ENCODE assay signal across 38 cellular contexts in the genomic region with DNA sequence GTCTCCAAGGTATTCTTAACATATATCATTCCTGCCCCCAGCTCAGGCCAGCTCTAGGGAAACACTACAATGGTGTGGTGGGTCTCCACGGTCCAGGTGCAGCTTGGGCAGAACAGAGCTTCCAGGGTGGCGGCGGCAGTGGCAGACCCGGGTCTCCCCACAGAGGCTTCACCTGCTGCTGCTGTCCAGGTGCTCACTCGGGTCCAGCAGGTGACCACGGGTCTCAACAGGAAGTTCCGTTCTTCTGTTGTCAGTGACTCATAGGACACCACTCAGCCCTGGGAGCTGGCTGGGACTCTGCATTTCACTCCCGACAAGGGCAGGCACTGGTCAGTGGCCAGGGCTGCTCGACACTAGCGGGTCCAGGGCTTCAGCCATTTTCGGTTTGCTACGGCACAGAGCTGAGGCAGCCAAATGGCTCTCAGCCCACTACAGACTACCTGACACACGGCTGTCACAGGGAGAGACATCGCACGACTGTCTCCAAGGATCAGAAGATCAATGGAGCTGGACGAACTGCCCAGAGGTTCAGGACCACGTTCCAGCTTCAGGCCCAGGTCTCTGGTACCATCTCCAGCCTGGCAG. TPM values are rescaled to one million over a fixed set of nuclear protein-coding genes. Genes with fewer than 3 reads are reported as not detected.
"Had no signal": no experiment of that assay in that cellular context is flagged by ENCODE, and none has a peak within 500 bp of the region (broad histone marks: within the 10 kb centered on the region; RNA-seq: fewer than 3 reads in every experiment).

No MANE protein-coding gene starts in this region.

- H3K27ac Mint-ChIP-seq: activated B cell treated with CpG ODN at 0.5 μM for 24 hours; activated CD4-positive, alpha-beta memory T cell treated with anti-CD3 and anti-CD28 coated beads for 36 hours; activated CD4-positive, alpha-beta T cell treated with anti-CD3 and anti-CD28 coated beads, Interleukin-2, amount 10 ng/mL, durations not matched to agents 24 days and 14 days; activated CD8-positive, alpha-beta T cell treated with anti-CD3 and anti-CD28 coated beads for 36 hours; activated naive CD4-positive, alpha-beta T cell treated with anti-CD3 and anti-CD28 coated beads for 36 hours; activated naive CD8-positive, alpha-beta T cell treated with anti-CD3 and anti-CD28 coated beads for 36 hours; activated T-cell treated with anti-CD3 and anti-CD28 coated beads, Interleukin-2, amount 50 U/mL, for 72 hours; activated T-helper 1 cell treated with anti-CD3 and anti-CD28 coated beads, Interleukin-12 subunit alpha, Interleukin-12 subunit beta, Interleukin-2, Interleukin-4 antibody, amounts not matched to agents 30 ng/mL and 10 ng/mL and 1 ng/mL, durations not matched to agents 14 hours and 24 hours and 36 hours; activated T-helper 17 cell treated with anti-CD3 and anti-CD28 coated beads, Interleukin-2, amount 50 U/mL, for 72 hours; T-helper 1 cell treated with Interleukin-12 subunit alpha and Interleukin-12 subunit beta and Interleukin-4 antibody, amounts not matched to agents 30 μg/mL and 1 μg/mL, for 36 hours; T-helper 2 cell treated with Interferon-gamma antibody and Interleukin-4, amounts not matched to agents 5 μg/mL and 100 μg/mL, for 36 hours had no signal

- H3K9me3 ChIP-seq: adrenal gland, body of pancreas, breast epithelium had no signal

- H3K4me1 ChIP-seq: adrenal gland, body of pancreas, breast epithelium had no signal

- DNase-seq: activated B cell treated with CpG ODN at 0.5 μM for 24 hours; activated CD4-positive, alpha-beta memory T cell treated with anti-CD3 and anti-CD28 coated beads for 36 hours; activated CD4-positive, alpha-beta T cell treated with anti-CD3 and anti-CD28 coated beads for 4 hours; activated CD4-positive, alpha-beta T cell treated with anti-CD3 and anti-CD28 coated beads, Interleukin-2, amount 10 ng/mL, durations not matched to agents 24 days and 14 days; activated CD4-positive, alpha-beta T cell treated with anti-CD3 and anti-CD28 coated beads, Interleukin-2, amount 50 U/mL, for 1 hour; activated CD4-positive, alpha-beta T cell treated with anti-CD3 and anti-CD28 coated beads, Interleukin-2, amount 50 U/mL, for 4 hours; activated CD4-positive, CD25-positive, alpha-beta regulatory T cell treated with anti-CD3 and anti-CD28 coated beads, Interleukin-2, amount 50 U/mL, for 72 hours; activated CD8-positive, alpha-beta memory T cell treated with anti-CD3 and anti-CD28 coated beads, Interleukin-2, amount 50 U/mL, for 4 hours; activated CD8-positive, alpha-beta T cell treated with anti-CD3 and anti-CD28 coated beads for 36 hours; activated effector memory CD4-positive, alpha-beta T cell treated with anti-CD3 and anti-CD28 coated beads, Interleukin-2, amount 50 U/mL, for 16 hours; activated gamma-delta T cell treated with Interleukin-2 at 50 U/mL for 16 hours; activated naive CD4-positive, alpha-beta T cell; activated naive CD4-positive, alpha-beta T cell treated with anti-CD3 and anti-CD28 coated beads for 36 hours; activated naive CD4-positive, alpha-beta T cell treated with anti-CD3 and anti-CD28 coated beads, Interleukin-2, amount 50 U/mL, for 16 hours; activated naive CD8-positive, alpha-beta T cell treated with anti-CD3 and anti-CD28 coated beads for 36 hours; activated T-cell treated with anti-CD3 and anti-CD28 coated beads for 4 hours; activated T-cell treated with anti-CD3 and anti-CD28 coated beads, Interleukin-2, amount 50 U/mL, for 1 hour; activated T-cell treated with anti-CD3 and anti-CD28 coated beads, Interleukin-2, amount 50 U/mL, for 4 hours; activated T-cell treated with anti-CD3 and anti-CD28 coated beads, Interleukin-2, amount 50 U/mL, for 72 hours; adrenal gland; amniotic stem cell; body of pancreas; brain microvascular endothelial cell; central memory CD4-positive, alpha-beta T cell; SW 1271; T-helper 1 cell; T-helper 2 cell; T-helper 9 cell had no signal

- H3K27me3 Mint-ChIP-seq: activated B cell treated with CpG ODN at 0.5 μM for 24 hours; activated CD4-positive, alpha-beta memory T cell treated with anti-CD3 and anti-CD28 coated beads for 36 hours; activated CD4-positive, alpha-beta T cell treated with anti-CD3 and anti-CD28 coated beads, Interleukin-2, amount 10 ng/mL, durations not matched to agents 24 days and 14 days; activated CD8-positive, alpha-beta T cell treated with anti-CD3 and anti-CD28 coated beads for 36 hours; activated naive CD8-positive, alpha-beta T cell treated with anti-CD3 and anti-CD28 coated beads for 36 hours; activated T-helper 17 cell treated with anti-CD3 and anti-CD28 coated beads, Interleukin-2, amount 50 U/mL, for 72 hours had no signal

- H3K4me3 Mint-ChIP-seq: activated B cell treated with CpG ODN at 0.5 μM for 24 hours; activated CD4-positive, alpha-beta memory T cell treated with anti-CD3 and anti-CD28 coated beads for 36 hours; activated CD4-positive, alpha-beta T cell treated with anti-CD3 and anti-CD28 coated beads, Interleukin-2, amount 10 ng/mL, durations not matched to agents 24 days and 14 days; activated CD8-positive, alpha-beta T cell treated with anti-CD3 and anti-CD28 coated beads for 36 hours; activated naive CD4-positive, alpha-beta T cell treated with anti-CD3 and anti-CD28 coated beads for 36 hours; activated naive CD8-positive, alpha-beta T cell treated with anti-CD3 and anti-CD28 coated beads for 36 hours; activated T-cell treated with anti-CD3 and anti-CD28 coated beads, Interleukin-2, amount 50 U/mL, for 4 hours; activated T-cell treated with anti-CD3 and anti-CD28 coated beads, Interleukin-2, amount 50 U/mL, for 72 hours; activated T-helper 1 cell treated with anti-CD3 and anti-CD28 coated beads, Interleukin-12 subunit alpha, Interleukin-12 subunit beta, Interleukin-2, Interleukin-4 antibody, amounts not matched to agents 30 ng/mL and 10 ng/mL and 1 ng/mL, durations not matched to agents 14 hours and 24 hours and 36 hours; activated T-helper 17 cell treated with anti-CD3 and anti-CD28 coated beads, Interleukin-2, amount 50 U/mL, for 72 hours; T-helper 1 cell treated with Interleukin-12 subunit alpha and Interleukin-12 subunit beta and Interleukin-4 antibody, amounts not matched to agents 30 μg/mL and 1 μg/mL, for 36 hours; T-helper 2 cell treated with Interferon-gamma antibody and Interleukin-4, amounts not matched to agents 5 μg/mL and 100 μg/mL, for 36 hours had no signal

- H3K27ac ChIP-seq: adrenal gland, body of pancreas, brain microvascular endothelial cell, breast epithelium, VCaP had no signal

- FAIRE-seq: astrocyte, TTC549 had no signal

- H3K9me3 Mint-ChIP-seq: activated B cell treated with CpG ODN at 0.5 μM for 24 hours; activated CD4-positive, alpha-beta memory T cell treated with anti-CD3 and anti-CD28 coated beads for 36 hours; activated CD4-positive, alpha-beta T cell treated with anti-CD3 and anti-CD28 coated beads, Interleukin-2, amount 10 ng/mL, durations not matched to agents 24 days and 14 days; activated CD8-positive, alpha-beta T cell treated with anti-CD3 and anti-CD28 coated beads for 36 hours; activated naive CD4-positive, alpha-beta T cell treated with anti-CD3 and anti-CD28 coated beads for 36 hours; activated naive CD4-positive, alpha-beta T cell treated with anti-CD3 and anti-CD28 coated beads, Interleukin-2, amount 50 U/mL, for 72 hours; activated naive CD8-positive, alpha-beta T cell treated with anti-CD3 and anti-CD28 coated beads for 36 hours; activated T-cell treated with anti-CD3 and anti-CD28 coated beads, Interleukin-2, amount 50 U/mL, for 4 hours; activated T-cell treated with anti-CD3 and anti-CD28 coated beads, Interleukin-2, amount 50 U/mL, for 72 hours; activated T-helper 1 cell treated with anti-CD3 and anti-CD28 coated beads, Interleukin-12 subunit alpha, Interleukin-12 subunit beta, Interleukin-2, Interleukin-4 antibody, amounts not matched to agents 30 ng/mL and 10 ng/mL and 1 ng/mL, durations not matched to agents 14 hours and 24 hours and 36 hours; activated T-helper 17 cell treated with anti-CD3 and anti-CD28 coated beads, Interleukin-2, amount 50 U/mL, for 72 hours; T-helper 1 cell treated with Interleukin-12 subunit alpha and Interleukin-12 subunit beta and Interleukin-4 antibody, amounts not matched to agents 30 μg/mL and 1 μg/mL, for 36 hours; T-helper 2 cell treated with Interferon-gamma antibody and Interleukin-4, amounts not matched to agents 5 μg/mL and 100 μg/mL, for 36 hours had no signal

- ATAC-seq: activated CD8-positive, alpha-beta T cell treated with anti-CD3 and anti-CD28 coated beads for 36 hours; activated naive CD4-positive, alpha-beta T cell treated with anti-CD3 and anti-CD28 coated beads, Interleukin-2, amount 50 U/mL, for 72 hours; activated T-cell treated with anti-CD3 and anti-CD28 coated beads, Interleukin-2, amount 50 U/mL, for 4 hours; activated T-cell treated with anti-CD3 and anti-CD28 coated beads, Interleukin-2, amount 50 U/mL, for 72 hours; activated T-helper 17 cell treated with anti-CD3 and anti-CD28 coated beads, Interleukin-2, amount 50 U/mL, for 72 hours; body of pancreas had no signal

- H3K27me3 ChIP-seq: adrenal gland, body of pancreas, brain microvascular endothelial cell, breast epithelium had no signal

- H3K4me1 Mint-ChIP-seq: activated B cell treated with CpG ODN at 0.5 μM for 24 hours; activated CD4-positive, alpha-beta T cell treated with anti-CD3 and anti-CD28 coated beads, Interleukin-2, amount 10 ng/mL, durations not matched to agents 24 days and 14 days; activated naive CD8-positive, alpha-beta T cell treated with anti-CD3 and anti-CD28 coated beads for 36 hours; activated T-helper 17 cell treated with anti-CD3 and anti-CD28 coated beads, Interleukin-2, amount 50 U/mL, for 72 hours had no signal

- H3K4me3 ChIP-seq: adrenal gland, body of pancreas, breast epithelium had no signal

RNA-seq across cellular contexts. Expression of a gene that starts 28.0 kb away (rescaled TPM):
- total RNA-seq: activated B cell treated with CpG ODN at 0.5 μM for 24 hours; activated CD4-positive, alpha-beta memory T cell treated with anti-CD3 and anti-CD28 coated beads for 36 hours; activated CD4-positive, alpha-beta T cell treated with anti-CD3 and anti-CD28 coated beads, Interleukin-2, amount 10 ng/mL, durations not matched to agents 24 days and 14 days; activated CD8-positive, alpha-beta memory T cell treated with anti-CD3 and anti-CD28 coated beads for 36 hours; activated CD8-positive, alpha-beta T cell treated with anti-CD3 and anti-CD28 coated beads for 36 hours; activated naive CD4-positive, alpha-beta T cell treated with anti-CD3 and anti-CD28 coated beads for 36 hours; activated naive CD4-positive, alpha-beta T cell treated with anti-CD3 and anti-CD28 coated beads, Interleukin-2, amount 50 U/mL, for 72 hours; activated naive CD8-positive, alpha-beta T cell treated with anti-CD3 and anti-CD28 coated beads for 36 hours; activated T-cell treated with anti-CD3 and anti-CD28 coated beads, Interleukin-2, amount 50 U/mL, for 72 hours; activated T-helper 1 cell treated with anti-CD3 and anti-CD28 coated beads, Interleukin-12 subunit alpha, Interleukin-12 subunit beta, Interleukin-2, Interleukin-4 antibody, amounts not matched to agents 30 ng/mL and 10 ng/mL and 1 ng/mL, durations not matched to agents 14 hours and 24 hours and 36 hours; activated T-helper 17 cell treated with anti-CD3 and anti-CD28 coated beads, Interleukin-2, amount 50 U/mL, for 72 hours had no signal

RNA-seq across cellular contexts. Expression of a gene that starts 28.3 kb away (rescaled TPM):
- total RNA-seq: activated B cell treated with CpG ODN at 0.5 μM for 24 hours; activated CD4-positive, alpha-beta memory T cell treated with anti-CD3 and anti-CD28 coated beads for 36 hours; activated CD4-positive, alpha-beta T cell treated with anti-CD3 and anti-CD28 coated beads, Interleukin-2, amount 10 ng/mL, durations not matched to agents 24 days and 14 days; activated CD8-positive, alpha-beta memory T cell treated with anti-CD3 and anti-CD28 coated beads for 36 hours; activated CD8-positive, alpha-beta T cell treated with anti-CD3 and anti-CD28 coated beads for 36 hours; activated naive CD4-positive, alpha-beta T cell treated with anti-CD3 and anti-CD28 coated beads for 36 hours; activated naive CD4-positive, alpha-beta T cell treated with anti-CD3 and anti-CD28 coated beads, Interleukin-2, amount 50 U/mL, for 72 hours; activated naive CD8-positive, alpha-beta T cell treated with anti-CD3 and anti-CD28 coated beads for 36 hours; activated T-cell treated with anti-CD3 and anti-CD28 coated beads, Interleukin-2, amount 50 U/mL, for 4 hours; activated T-cell treated with anti-CD3 and anti-CD28 coated beads, Interleukin-2, amount 50 U/mL, for 72 hours; activated T-helper 1 cell treated with anti-CD3 and anti-CD28 coated beads, Interleukin-12 subunit alpha, Interleukin-12 subunit beta, Interleukin-2, Interleukin-4 antibody, amounts not matched to agents 30 ng/mL and 10 ng/mL and 1 ng/mL, durations not matched to agents 14 hours and 24 hours and 36 hours; activated T-helper 17 cell treated with anti-CD3 and anti-CD28 coated beads, Interleukin-2, amount 50 U/mL, for 72 hours had no signal

RNA-seq across cellular contexts. Expression of a gene that starts 40.1 kb away (rescaled TPM):
- total RNA-seq: activated B cell treated with CpG ODN at 0.5 μM for 24 hours; activated CD4-positive, alpha-beta memory T cell treated with anti-CD3 and anti-CD28 coated beads for 36 hours; activated CD8-positive, alpha-beta memory T cell treated with anti-CD3 and anti-CD28 coated beads for 36 hours; activated CD8-positive, alpha-beta T cell treated with anti-CD3 and anti-CD28 coated beads for 36 hours; activated naive CD4-positive, alpha-beta T cell treated with anti-CD3 and anti-CD28 coated beads for 36 hours; activated naive CD4-positive, alpha-beta T cell treated with anti-CD3 and anti-CD28 coated beads, Interleukin-2, amount 50 U/mL, for 72 hours; activated naive CD8-positive, alpha-beta T cell treated with anti-CD3 and anti-CD28 coated beads for 36 hours; activated T-cell treated with anti-CD3 and anti-CD28 coated beads, Interleukin-2, amount 50 U/mL, for 4 hours; activated T-helper 1 cell treated with anti-CD3 and anti-CD28 coated beads, Interleukin-12 subunit alpha, Interleukin-12 subunit beta, Interleukin-2, Interleukin-4 antibody, amounts not matched to agents 30 ng/mL and 10 ng/mL and 1 ng/mL, durations not matched to agents 14 hours and 24 hours and 36 hours; activated T-helper 17 cell treated with anti-CD3 and anti-CD28 coated beads, Interleukin-2, amount 50 U/mL, for 72 hours had no signal
